1 cellular context compared by ENCODE assay signal in genomic region chr1:3747903-3748302, GRCh38.
TF ChIP-seq lines count a peak whose summit lies in the region.

No MANE protein-coding gene starts in this region.

TF ChIP-seq in SK-N-SH, 30 proteins besides CTCF, POLR2A, EP300 and RAD21 (continued from another document):
- no peak for TF ChIP-seq PBX3 (IDR thresholded peaks at IDR 0.05)
- no peak for TF ChIP-seq TAF1 (IDR thresholded peaks at IDR 0.05; ENCODE audit: borderline replicate concordance, low read depth, low read length)
- TF ChIP-seq USF2 (IDR thresholded peaks at IDR 0.05; ENCODE audit: borderline replicate concordance, low read depth, low read length) = no peak
- no peak for TF ChIP-seq FOSL2 (IDR thresholded peaks at IDR 0.05; ENCODE audit: borderline replicate concordance, low read depth)
- TF ChIP-seq MEF2A (IDR thresholded peaks at IDR 0.05; ENCODE audit: borderline replicate concordance, low read depth) = no peak
- no peak for TF ChIP-seq YY1 (IDR thresholded peaks at IDR 0.05; ENCODE audit: low read depth)
- TF ChIP-seq NFIC (IDR thresholded peaks at IDR 0.05; ENCODE audit: borderline replicate concordance) = no peak
- no peak for TF ChIP-seq MAX (IDR thresholded peaks at IDR 0.05; ENCODE audit: low read depth)
- no peak for TF ChIP-seq POLR2AphosphoS5 (IDR thresholded peaks at IDR 0.05; ENCODE audit: low read depth, low read length)
- TF ChIP-seq IRF3 (IDR thresholded peaks at IDR 0.05; ENCODE audit: low read depth, low read length) = no peak
- TF ChIP-seq FOXJ3 (CRISPR knock-in tag; IDR thresholded peaks at IDR 0.05) = no peak
- TF ChIP-seq RCOR1 (IDR thresholded peaks at IDR 0.05; ENCODE audit: low read length) = no peak
- TF ChIP-seq JUND (IDR thresholded peaks at IDR 0.05) = no peak
- no peak for TF ChIP-seq RFX5 (IDR thresholded peaks at IDR 0.05; ENCODE audit: low read length)
